ENCODE assay signal across 21 cellular contexts in the genomic region with DNA sequence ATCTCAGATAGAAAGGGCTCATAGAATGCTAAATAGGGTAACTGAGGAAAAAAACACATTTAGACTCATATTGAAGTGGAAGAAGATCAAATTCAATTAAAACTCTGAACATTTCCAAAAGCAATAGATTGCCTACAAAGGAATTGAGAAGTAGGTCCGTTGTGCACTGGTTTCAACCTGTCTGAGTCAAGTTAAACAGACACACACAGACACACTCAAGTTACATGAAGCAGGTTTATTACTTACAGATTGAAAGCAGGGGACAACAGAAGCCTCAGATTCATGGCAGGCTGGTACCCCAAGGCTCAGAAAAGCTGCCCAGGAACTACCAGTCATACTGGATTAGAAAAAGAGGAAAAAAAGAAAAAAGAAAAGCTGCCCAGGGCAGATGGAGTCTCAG. TPM values are rescaled to one million over a fixed set of nuclear protein-coding genes. Genes with fewer than 3 reads are reported as not detected.
"Had no signal": no experiment of that assay in that cellular context is flagged by ENCODE, and none has a peak within 500 bp of the region (broad histone marks: within the 10 kb centered on the region; RNA-seq: fewer than 3 reads in every experiment).

No MANE protein-coding gene starts in this region.

- H3K36me3 ChIP-seq: thoracic aorta had no signal

- H3K4me3 ChIP-seq: coronary artery, mucosa of descending colon, psoas muscle, thoracic aorta had no signal

- H3K27ac ChIP-seq: coronary artery, psoas muscle, thoracic aorta had no signal

- H3K4me1 ChIP-seq: psoas muscle had no signal

- ATAC-seq: activated CD8-positive, alpha-beta T cell treated with anti-CD3 and anti-CD28 coated beads, Interleukin-2, amount 10 ng/mL, durations not matched to agents 7 days and 5 days; activated T-cell treated with anti-CD3 and anti-CD28 coated beads, Interleukin-2, amount 50 U/mL, for 72 hours; esophagus mucosa; left lobe of liver; mucosa of descending colon; naive thymus-derived CD4-positive, alpha-beta T cell; psoas muscle; sciatic nerve; stimulated activated effector memory CD8-positive, alpha-beta T cell treated with anti-CD3 and anti-CD28 coated beads, Interleukin-12 subunit alpha, Interleukin-12 subunit beta, amount 100 ng/mL, for 72 hours had no signal

- H3K9me3 ChIP-seq: mucosa of descending colon, psoas muscle, thoracic aorta had no signal

- FAIRE-seq: islet of Langerhans had no signal

- DNase-seq: activated B cell treated with CpG ODN at 0.5 μM for 24 hours; activated CD4-positive, alpha-beta T cell treated with anti-CD3 and anti-CD28 coated beads, Interleukin-2, amount 10 ng/mL, durations not matched to agents 24 days and 14 days; activated CD8-positive, alpha-beta memory T cell treated with anti-CD3 and anti-CD28 coated beads, Interleukin-2, amount 50 U/mL, for 4 hours; activated CD8-positive, alpha-beta T cell treated with anti-CD3 and anti-CD28 coated beads, Interleukin-2, amount 10 ng/mL, durations not matched to agents 7 days and 5 days; activated gamma-delta T cell; activated T-cell treated with anti-CD3 and anti-CD28 coated beads, Interleukin-2, amount 50 U/mL, for 72 hours; amniotic stem cell; caudate nucleus; mucosa of descending colon; naive thymus-derived CD4-positive, alpha-beta T cell; occipital lobe; psoas muscle; stimulated activated CD4-positive, alpha-beta T cell treated with anti-CD3 and anti-CD28 coated beads, Interleukin-1b, Interleukin-23, amount 100 ng/mL, for 48 hours; T-helper 2 cell had no signal

RNA-seq across cellular contexts. Expression of gene S100A2, which starts 20.7 kb away (rescaled TPM):
- total RNA-seq: occipital lobe had no signal
- polyA plus RNA-seq: naive thymus-derived CD4-positive, alpha-beta T cell had no signal

RNA-seq across cellular contexts. Expression of gene S100A16, which starts 26.6 kb away (rescaled TPM):
- total RNA-seq: activated B cell treated with CpG ODN at 0.5 μM for 24 hours; activated CD4-positive, alpha-beta T cell treated with anti-CD3 and anti-CD28 coated beads, Interleukin-2, amount 10 ng/mL, durations not matched to agents 24 days and 14 days; activated CD8-positive, alpha-beta T cell treated with anti-CD3 and anti-CD28 coated beads, Interleukin-2, amount 10 ng/mL, durations not matched to agents 7 days and 5 days; activated T-cell treated with anti-CD3 and anti-CD28 coated beads, Interleukin-2, amount 50 U/mL, for 72 hours; naive thymus-derived CD4-positive, alpha-beta T cell had no signal
- polyA plus RNA-seq: naive thymus-derived CD4-positive, alpha-beta T cell had no signal

RNA-seq across cellular contexts. Expression of gene S100A14, which starts 29.8 kb away (rescaled TPM):
- total RNA-seq: activated B cell treated with CpG ODN at 0.5 μM for 24 hours; activated CD4-positive, alpha-beta T cell treated with anti-CD3 and anti-CD28 coated beads, Interleukin-2, amount 10 ng/mL, durations not matched to agents 24 days and 14 days; activated CD8-positive, alpha-beta T cell treated with anti-CD3 and anti-CD28 coated beads, Interleukin-2, amount 10 ng/mL, durations not matched to agents 7 days and 5 days; naive thymus-derived CD4-positive, alpha-beta T cell had no signal
- polyA plus RNA-seq: naive thymus-derived CD4-positive, alpha-beta T cell had no signal

RNA-seq across cellular contexts. Expression of gene S100A3, which starts 37.3 kb away (rescaled TPM):
- total RNA-seq: activated B cell treated with CpG ODN at 0.5 μM for 24 hours; activated CD4-positive, alpha-beta T cell treated with anti-CD3 and anti-CD28 coated beads, Interleukin-2, amount 10 ng/mL, durations not matched to agents 24 days and 14 days; activated CD8-positive, alpha-beta T cell treated with anti-CD3 and anti-CD28 coated beads, Interleukin-2, amount 10 ng/mL, durations not matched to agents 7 days and 5 days; activated T-cell treated with anti-CD3 and anti-CD28 coated beads, Interleukin-2, amount 50 U/mL, for 72 hours; left lobe of liver; naive thymus-derived CD4-positive, alpha-beta T cell; occipital lobe; sciatic nerve had no signal
- polyA plus RNA-seq: naive thymus-derived CD4-positive, alpha-beta T cell had no signal
